Comparison of ENCODE assay signal across 25 cellular contexts in genomic region chr2:16324544-16324937, GRCh38.
DNase-seq lines count a peak whose midpoint lies in the region; ATAC-seq, FAIRE-seq and TF ChIP-seq lines count a peak whose summit lies in the region.
"Had no signal": no experiment of that assay in that cellular context is flagged by ENCODE, and none has a peak within 500 bp of the region (broad histone marks: within the 10 kb centered on the region; RNA-seq: fewer than 3 reads in every experiment).

No MANE protein-coding gene starts in this region.

- TF ChIP-seq CTCF in SK-N-SH (IDR thresholded peaks at IDR 0.05) (no peak), WERI-Rb-1 (IDR thresholded peaks at IDR 0.05; ENCODE audit: low read depth, low read length) (no peak), endothelial cell (IDR thresholded peaks at IDR 0.05; ENCODE audit: unreplicated experiment) (no peak)

- H3K9ac ChIP-seq in SK-N-SH: no peak overlapping the region
- H3K9ac ChIP-seq: GM23248 had no signal

- POLR2A ChIA-PET in SK-N-SH (lab: Yijun Ruan, JAX): interaction anchor here (0.6 to 1.0 kb wide), 2 partner anchors 343 to 674 kb away, joined by 3 read pairs; no protein-coding TSS in a partner anchor

- no peaks in the 10 kb centered on the region for H3K9me3 Mint-ChIP-seq in endothelial cell (ENCODE audit: unreplicated experiment)
- H3K9me3 Mint-ChIP-seq: CD4-positive, CD25-positive, alpha-beta regulatory T cell; CD8-positive, alpha-beta T cell had no signal

- H3K4me1 Mint-ChIP-seq in endothelial cell (ENCODE audit: unreplicated experiment): peaks cover 31% of the 10 kb centered on the region
- H3K4me1 Mint-ChIP-seq: CD4-positive, CD25-positive, alpha-beta regulatory T cell had no signal

- H3K27me3 ChIP-seq in SK-N-SH (ENCODE audit: insufficient read depth) (no peaks in the 10 kb centered on the region), WERI-Rb-1 (ENCODE audit: insufficient read depth, low read depth, severe bottlenecking) (no peaks in the 10 kb centered on the region)
- H3K27me3 ChIP-seq in effector memory CD4-positive, alpha-beta T cell (replicated peaks; ENCODE audit: control insufficient read depth, insufficient read depth, low read length, poor library complexity, severe bottlenecking): no peaks in the 10 kb centered on the region

- peak overlapping the region; percentile 40 for H3K27ac Mint-ChIP-seq in endothelial cell (ENCODE audit: unreplicated experiment)
- H3K27ac Mint-ChIP-seq: CD4-positive, CD25-positive, alpha-beta regulatory T cell; CD8-positive, alpha-beta T cell had no signal

- peak in 1 of 2 experiments; percentile 18; a peak in 1 of 4 replicates for TF ChIP-seq EP300 in SK-N-SH (IDR thresholded peaks at IDR 0.05; ENCODE audit: borderline replicate concordance in 1 of 2, low read depth in 1 of 2, low read length in 1 of 2)

- H3K36me3 Mint-ChIP-seq in endothelial cell (ENCODE audit: low read depth, unreplicated experiment): no peaks in the 10 kb centered on the region
- H3K36me3 Mint-ChIP-seq: CD4-positive, CD25-positive, alpha-beta regulatory T cell; CD8-positive, alpha-beta T cell had no signal

- H3K36me3 ChIP-seq in SK-N-SH (replicated peaks in 1 of 2; ENCODE audit: control insufficient read depth in 1 of 2, insufficient read depth in 2 of 2, low read length in 1 of 2) (no peaks in the 10 kb centered on the region), WERI-Rb-1 (no peaks in the 10 kb centered on the region)
- no peaks in the 10 kb centered on the region for H3K36me3 ChIP-seq in effector memory CD4-positive, alpha-beta T cell (ENCODE audit: control insufficient read depth, insufficient read depth, low read length)

- peak; percentile 54 for DNase-seq in SK-N-SH
- no peak for DNase-seq in WERI-Rb-1
- DNase-seq in endothelial cell (ENCODE audit: low spot score): no peak
- no peak for DNase-seq in effector memory CD4-positive, alpha-beta T cell
- DNase-seq in RCC 7860 (ENCODE audit: low spot score): no peak
- DNase-seq: 8988T; ACHN; AML-193; C1 segment of cervical spinal cord; CD4-positive, CD25-positive, alpha-beta regulatory T cell; CD8-positive, alpha-beta T cell; DMS 273 treated with DMSO at 0.1 percent for 48 hours; DMS79; EL; GDM1; GM23248; H7; HCEC 1CT had no signal

- H3K4me2 ChIP-seq in SK-N-SH: no peak overlapping the region
- H3K4me2 ChIP-seq: A549 had no signal

- FAIRE-seq in RCC 7860 (lab: Jason Lieb, UNC): no peak
- FAIRE-seq: A549, D721Med, GM12878, GM19239, H1 had no signal

- H2AFZ ChIP-seq in SK-N-SH (ENCODE audit: low read depth): no peak overlapping the region
- H2AFZ ChIP-seq: GM23248 had no signal

- peaks cover 10% of the 10 kb centered on the region for H3K27me3 Mint-ChIP-seq in endothelial cell (ENCODE audit: unreplicated experiment)

- ATAC-seq in SK-N-SH treated with all-trans-retinoic acid at 6 μM for 48 hours: no peak
- no peak for ATAC-seq in HG03108 (IDR thresholded peaks at IDR 0.05; ENCODE audit: unreplicated experiment)
- ATAC-seq: A549; CD8-positive, alpha-beta T cell; GM12878 had no signal

- H3K4me1 ChIP-seq in SK-N-SH (ENCODE audit: control insufficient read depth in 1 of 2, insufficient read depth in 2 of 2, low read depth in 1 of 2, low read length in 1 of 2): peaks cover 0 to 50% of the 10 kb centered on the region in 2 experiments; a peak in 2 of 4 replicates
- no peaks in the 10 kb centered on the region for H3K4me1 ChIP-seq in effector memory CD4-positive, alpha-beta T cell (ENCODE audit: control insufficient read depth, insufficient read depth, low read length, poor library complexity, severe bottlenecking)
- H3K4me1 ChIP-seq: A549 had no signal

- no peak overlapping the region for H3K4me3 ChIP-seq in SK-N-SH (ENCODE audit: low read depth in 2 of 2, low read length in 1 of 2)
- no peak overlapping the region for H3K4me3 ChIP-seq in WERI-Rb-1 (ENCODE audit: low read depth, low read length)
- H3K4me3 ChIP-seq in effector memory CD4-positive, alpha-beta T cell (ENCODE audit: insufficient read depth, low read depth, low read length, poor library complexity, severe bottlenecking): no peak overlapping the region
- H3K4me3 ChIP-seq: A549, GM12878, GM23248 had no signal

- no peak; the same call in 1 of the 2 replicates for TF ChIP-seq RAD21 in SK-N-SH (IDR thresholded peaks at IDR 0.05; ENCODE audit: low read length)

- H4K20me1 ChIP-seq in SK-N-SH (ENCODE audit: insufficient read depth): no peaks in the 10 kb centered on the region

- H3K9me3 ChIP-seq in SK-N-SH: no peaks in the 10 kb centered on the region
- no peaks in the 10 kb centered on the region for H3K9me3 ChIP-seq in WERI-Rb-1 (ENCODE audit: severe bottlenecking)
- no peaks in the 10 kb centered on the region for H3K9me3 ChIP-seq in effector memory CD4-positive, alpha-beta T cell (ENCODE audit: control insufficient read depth, low read length)
- H3K9me3 ChIP-seq: A549 had no signal

- H3K4me3 Mint-ChIP-seq in endothelial cell (ENCODE audit: unreplicated experiment): no peak overlapping the region
- H3K4me3 Mint-ChIP-seq: CD4-positive, CD25-positive, alpha-beta regulatory T cell; CD8-positive, alpha-beta T cell had no signal

- H3K27ac ChIP-seq in SK-N-SH (ENCODE audit: low read depth in 2 of 2, low read length in 1 of 2): peak overlapping the region in 1 of 2 experiments; percentile 36; a peak in 1 of 4 replicates
- peak overlapping the region; percentile 28 for H3K27ac ChIP-seq in WERI-Rb-1
- no peak overlapping the region for H3K27ac ChIP-seq in effector memory CD4-positive, alpha-beta T cell (ENCODE audit: insufficient read depth, low read length, poor library complexity, severe bottlenecking)
- H3K27ac ChIP-seq: A549, GM23248 had no signal

- no peaks in the 10 kb centered on the region for H3K79me2 ChIP-seq in SK-N-SH (ENCODE audit: insufficient read depth)

- no peaks in the 10 kb centered on the region for H3F3A ChIP-seq in SK-N-SH (replicated peaks; ENCODE audit: insufficient read depth)

- CTCF ChIA-PET in SK-N-SH (lab: Yijun Ruan, JAX): interaction anchor here (0.8 to 9.7 kb wide), 12 partner anchors 9 to 384 kb away, joined by 3 to 83 read pairs (median 4); partner anchors contain the start of gene MYCN

- no peaks in the 10 kb centered on the region for H3K9me2 ChIP-seq in SK-N-SH

TF ChIP-seq in SK-N-SH, 30 proteins besides CTCF, POLR2A, EP300 and RAD21:
- TF ChIP-seq MXI1 (IDR thresholded peaks at IDR 0.05; ENCODE audit: low read depth, low read length) (no peak), GATA2 (CRISPR knock-in tag; IDR thresholded peaks at IDR 0.05) (0 out of 2 replicates have a peak, but pooled peaks have one; percentile 15)

TF ChIP-seq in SK-N-SH treated with all-trans-retinoic acid at 6 μM for 48 hours, 23 proteins besides CTCF, POLR2A, EP300 and RAD21 (continues in another document):
- no peak for TF ChIP-seq ZNF565 (CRISPR knock-in tag; conservative IDR thresholded peaks at IDR 0.05; ENCODE audit: low read depth)
- no peak for TF ChIP-seq TOX (CRISPR knock-in tag; IDR thresholded peaks at IDR 0.05; ENCODE audit: borderline replicate concordance)
- TF ChIP-seq TCF4 (CRISPR knock-in tag; IDR thresholded peaks at IDR 0.05; ENCODE audit: borderline replicate concordance): no peak
- no peak for TF ChIP-seq PATZ1 (CRISPR knock-in tag; IDR thresholded peaks at IDR 0.05; ENCODE audit: borderline replicate concordance)
- TF ChIP-seq, protein P1, sequence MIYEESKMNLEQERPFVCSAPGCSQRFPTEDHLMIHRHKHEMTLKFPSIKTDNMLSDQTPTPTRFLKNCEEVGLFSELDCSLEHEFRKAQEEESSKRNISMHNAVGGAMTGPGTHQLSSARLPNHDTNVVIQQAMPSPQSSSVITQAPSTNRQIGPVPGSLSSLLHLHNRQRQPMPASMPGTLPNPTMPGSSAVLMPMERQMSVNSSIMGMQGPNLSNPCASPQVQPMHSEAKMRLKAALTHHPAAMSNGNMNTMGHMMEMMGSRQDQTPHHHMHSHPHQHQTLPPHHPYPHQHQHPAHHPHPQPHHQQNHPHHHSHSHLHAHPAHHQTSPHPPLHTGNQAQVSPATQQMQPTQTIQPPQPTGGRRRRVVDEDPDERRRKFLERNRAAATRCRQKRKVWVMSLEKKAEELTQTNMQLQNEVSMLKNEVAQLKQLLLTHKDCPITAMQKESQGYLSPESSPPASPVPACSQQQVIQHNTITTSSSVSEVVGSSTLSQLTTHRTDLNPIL (CRISPR knock-in tag; IDR thresholded peaks at IDR 0.05; ENCODE audit: low read depth): no peak
- TF ChIP-seq TSHZ2 (CRISPR knock-in tag; IDR thresholded peaks at IDR 0.05): no peak
